14 cellular contexts compared by ENCODE assay signal in genomic region chr18:25420091-25420490, GRCh38.
A peak's percentile ranks its signal among the peaks of the same experiment; 100 is the strongest.
DNase-seq lines count a peak whose midpoint lies in the region; ATAC-seq and TF ChIP-seq lines count a peak whose summit lies in the region.
"Had no signal": no experiment of that assay in that cellular context is flagged by ENCODE, and none has a peak within 500 bp of the region (broad histone marks: within the 10 kb centered on the region; RNA-seq: fewer than 3 reads in every experiment).

No MANE protein-coding gene starts in this region.

- H3K36me3 Mint-ChIP-seq in GM23338 (ENCODE audit: low read depth) (no peaks in the 10 kb centered on the region), nephron progenitor cell (ENCODE audit: low read depth) (no peaks in the 10 kb centered on the region)
- H3K36me3 Mint-ChIP-seq: CD14-positive monocyte; CD4-positive, alpha-beta memory T cell had no signal

- H3K4me3 ChIP-seq in BLaER1 treated with 17β-estradiol and CSF1 and Interleukin-3, amounts not matched to agents 10 nM and 100 nM: no peak overlapping the region
- no peak overlapping the region for H3K4me3 ChIP-seq in GM23338

- H3K9ac ChIP-seq in BLaER1 treated with 17β-estradiol and CSF1 and Interleukin-3, amounts not matched to agents 10 nM and 100 nM: no peak overlapping the region
- H3K9ac ChIP-seq: KMS-11 had no signal

- no peaks in the 10 kb centered on the region for H3K9me2 ChIP-seq in GM23338 (ENCODE audit: insufficient read depth)

- H3K4me3 Mint-ChIP-seq in GM23338: no peak overlapping the region
- peak overlapping the region; percentile 23 for H3K4me3 Mint-ChIP-seq in nephron progenitor cell
- H3K4me3 Mint-ChIP-seq: CD14-positive monocyte; CD4-positive, alpha-beta memory T cell; H9 had no signal

- no peaks in the 10 kb centered on the region for H3F3A ChIP-seq in GM23338 (replicated peaks; ENCODE audit: low read depth)

- ATAC-seq in GM23338: no peak

- H3K27ac Mint-ChIP-seq in GM23338 (peak overlapping the region; percentile 27; the same call in 1 of the 2 replicates), nephron progenitor cell (peak overlapping the region; percentile 9)
- H3K27ac Mint-ChIP-seq: CD14-positive monocyte; CD4-positive, alpha-beta memory T cell; H9 had no signal

- no peak overlapping the region for H3K27ac ChIP-seq in BLaER1 treated with 17β-estradiol and CSF1 and Interleukin-3, amounts not matched to agents 10 nM and 100 nM
- H3K27ac ChIP-seq in GM23338 (ENCODE audit: low read depth): no peak overlapping the region
- H3K27ac ChIP-seq: KMS-11 had no signal

- H3K9me3 ChIP-seq in BLaER1 treated with 17β-estradiol and CSF1 and Interleukin-3, amounts not matched to agents 10 nM and 100 nM (replicated peaks in 1 of 11): no peaks in the 10 kb centered on the region
- H3K9me3 ChIP-seq: BE2C had no signal

- H3K4me1 Mint-ChIP-seq in GM23338 (peaks cover 2% of the 10 kb centered on the region), nephron progenitor cell (peaks cover 94% of the 10 kb centered on the region)
- H3K4me1 Mint-ChIP-seq: CD14-positive monocyte; CD4-positive, alpha-beta memory T cell had no signal

- H4K20me1 ChIP-seq in BLaER1 treated with 17β-estradiol and CSF1 and Interleukin-3, amounts not matched to agents 10 nM and 100 nM: no peaks in the 10 kb centered on the region
- H4K20me1 ChIP-seq in GM23338 (replicated peaks; ENCODE audit: insufficient read depth): no peaks in the 10 kb centered on the region

- no peak for DNase-seq in GM23338 (ENCODE audit: low spot score)
- peak; percentile 22 for DNase-seq in nephron progenitor cell
- peak; percentile 23 for DNase-seq in retina
- no peak for DNase-seq in glomerular visceral epithelial cell (ENCODE audit: extremely low spot score)
- no peak for DNase-seq in GM19238 (ENCODE audit: insufficient read length, low spot score)
- DNase-seq in DMS53 (lab: John Stamatoyannopoulos, UW): no peak
- DNase-seq: BE2C; CD4-positive, alpha-beta memory T cell; DMS153; GOT3; H9 had no signal

- H2AFZ ChIP-seq in GM23338: peak overlapping the region; percentile 74; the same call in 1 of the 2 replicates

- H3K4me1 ChIP-seq in BLaER1 treated with 17β-estradiol and CSF1 and Interleukin-3, amounts not matched to agents 10 nM and 100 nM: peaks cover 0 to 28% (median 14%) of the 10 kb centered on the region in 10 experiments; a peak in 14 of 20 replicates
- peaks cover 8% of the 10 kb centered on the region; the same call in 1 of the 2 replicates for H3K4me1 ChIP-seq in GM23338 (ENCODE audit: insufficient read depth)
- H3K4me1 ChIP-seq: BE2C had no signal

- H3K9me3 Mint-ChIP-seq in GM23338 (no peaks in the 10 kb centered on the region), nephron progenitor cell (no peaks in the 10 kb centered on the region)
- H3K9me3 Mint-ChIP-seq: H9 had no signal

- H3K27me3 Mint-ChIP-seq in GM23338 (ENCODE audit: insufficient read depth, low read depth, poor library complexity) (peaks cover 4% of the 10 kb centered on the region), nephron progenitor cell (ENCODE audit: low read depth, poor library complexity) (no peaks in the 10 kb centered on the region)

- no peak for TF ChIP-seq CTCF in GM23338 (conservative IDR thresholded peaks at IDR 0.05; ENCODE audit: low read depth in 2 of 2)
- no peak for TF ChIP-seq CTCF in nephron progenitor cell (IDR thresholded peaks at IDR 0.05)

- no peaks in the 10 kb centered on the region for H3K79me2 ChIP-seq in GM23338 (replicated peaks; ENCODE audit: insufficient read depth)

- H3K4me2 ChIP-seq in BLaER1 treated with 17β-estradiol and CSF1 and Interleukin-3, amounts not matched to agents 10 nM and 100 nM: peak overlapping the region in 8 of 11 experiments; percentile 29 to 75 (median 65); a peak in 16 of 22 replicates
- no peak overlapping the region for H3K4me2 ChIP-seq in GM23338
- H3K4me2 ChIP-seq: KMS-11 had no signal

- no peaks in the 10 kb centered on the region for H3K36me3 ChIP-seq in BLaER1 treated with 17β-estradiol and CSF1 and Interleukin-3, amounts not matched to agents 10 nM and 100 nM
- no peaks in the 10 kb centered on the region for H3K36me3 ChIP-seq in GM23338 (ENCODE audit: insufficient read depth)
- H3K36me3 ChIP-seq: BE2C had no signal

- H3K27me3 ChIP-seq in BLaER1 treated with 17β-estradiol and CSF1 and Interleukin-3, amounts not matched to agents 10 nM and 100 nM: no peaks in the 10 kb centered on the region
- H3K27me3 ChIP-seq in GM23338 (ENCODE audit: insufficient read depth): no peaks in the 10 kb centered on the region
- H3K27me3 ChIP-seq: BE2C had no signal

TF ChIP-seq in GM23338, 12 proteins besides CTCF, POLR2A, EP300 and RAD21 (continues in another document):
- TF ChIP-seq EZH2 (IDR thresholded peaks at IDR 0.05; ENCODE audit: low read depth, unreplicated experiment) (no peak), POLR2AphosphoS5 (IDR thresholded peaks at IDR 0.05; ENCODE audit: low read depth) (no peak), JUNB (IDR thresholded peaks at IDR 0.05; ENCODE audit: unreplicated experiment) (no peak), ZNF331 (CRISPR knock-in tag; IDR thresholded peaks at IDR 0.05; ENCODE audit: low read depth) (no peak), ZNF462 (CRISPR knock-in tag; IDR thresholded peaks at IDR 0.05) (no peak), CREB1 (CRISPR knock-in tag; IDR thresholded peaks at IDR 0.05; ENCODE audit: low read depth) (no peak), EZH2phosphoT487 (IDR thresholded peaks at IDR 0.05; ENCODE audit: unreplicated experiment) (no peak)

Comparison
In these comparisons a context has a peak if more than half of its experiments do, and no peak if none do; other contexts are left out.
1. DNase-seq: peak in nephron progenitor cell (single experiment) and retina (single experiment); none in GM23338 (single experiment), glomerular visceral epithelial cell (single experiment), GM19238 (single experiment) and DMS53 (single experiment).